Comparison of ENCODE assay signal across 19 cellular contexts in genomic region chr6:140438346-140438735, GRCh38.
DNase-seq lines count a peak whose midpoint lies in the region; ATAC-seq and TF ChIP-seq lines count a peak whose summit lies in the region.
"Had no signal": no experiment of that assay in that cellular context is flagged by ENCODE, and none has a peak within 500 bp of the region (broad histone marks: within the 10 kb centered on the region; RNA-seq: fewer than 3 reads in every experiment).

No MANE protein-coding gene starts in this region.

- POLR2A ChIA-PET in GM10248 (lab: Yijun Ruan, JAX), result no interaction called here

- H3K36me3 ChIP-seq in osteoblast (ENCODE audit: insufficient read depth, low read length) (no peaks in the 10 kb centered on the region), tibial artery (no peaks in the 10 kb centered on the region)
- H3K36me3 ChIP-seq: ovary had no signal

- H3K4me1 ChIP-seq in osteoblast (ENCODE audit: insufficient read depth, low read length), result peaks cover 15% of the 10 kb centered on the region
- H3K4me1 ChIP-seq in tibial artery, result peaks cover 0 to 16% (median 0%) of the 10 kb centered on the region in 4 donors

- no peak for TF ChIP-seq CTCF in epithelial cell of esophagus (IDR thresholded peaks at IDR 0.05; ENCODE audit: insufficient read depth, low read depth, low read length, missing control alignments)
- no peak for TF ChIP-seq CTCF in osteoblast (IDR thresholded peaks at IDR 0.05; ENCODE audit: extremely low read depth, low read depth, low read length)
- no peak for TF ChIP-seq CTCF in tibial artery (IDR thresholded peaks at IDR 0.05)
- TF ChIP-seq CTCF in GM10248 (IDR thresholded peaks at IDR 0.05; ENCODE audit: control extremely low read depth, extremely low read depth, low read depth, missing control alignments), result no peak

- ATAC-seq in left colon, result no peak
- ATAC-seq: activated naive CD8-positive, alpha-beta T cell treated with anti-CD3 and anti-CD28 coated beads, Interleukin-2, amount 50 U/mL, for 24 hours; esophagus mucosa; K562 had no signal

- H3K79me2 ChIP-seq in osteoblast (ENCODE audit: insufficient read depth, low read length), result no peaks in the 10 kb centered on the region

- H3K4me2 ChIP-seq in osteoblast (ENCODE audit: insufficient read depth, low read length), result no peak overlapping the region

- peak overlapping the region; percentile 26 for H3K27ac ChIP-seq in osteoblast (ENCODE audit: low read depth, low read length)
- H3K27ac ChIP-seq in tibial artery, result no peak overlapping the region
- H3K27ac ChIP-seq: ovary had no signal

- H3K27me3 ChIP-seq in osteoblast (ENCODE audit: insufficient read depth, low read length) (no peaks in the 10 kb centered on the region), tibial artery (no peaks in the 10 kb centered on the region)
- H3K27me3 ChIP-seq: ovary had no signal

- H3K9me3 ChIP-seq in osteoblast (ENCODE audit: low read depth, low read length), result peaks cover 6% of the 10 kb centered on the region
- H3K9me3 ChIP-seq in tibial artery, result no peaks in the 10 kb centered on the region
- H3K9me3 ChIP-seq: ovary had no signal

- peak overlapping the region; percentile 56 for H2AFZ ChIP-seq in osteoblast (ENCODE audit: low read length)

- no peak overlapping the region for H3K4me3 ChIP-seq in epithelial cell of esophagus (ENCODE audit: low read length)
- no peak overlapping the region for H3K4me3 ChIP-seq in osteoblast (ENCODE audit: insufficient read depth, low read length)
- H3K4me3 ChIP-seq in tibial artery, result no peak overlapping the region
- H3K4me3 ChIP-seq: K562, ovary had no signal

- intact Hi-C loops in tibial artery (cut with DNase I; ENCODE audit: low total_unique reads) (no loop called here), left colon (cut with DNase I, micrococcal nuclease) (no loop called here)

- CTCF ChIA-PET in GM10248 (lab: Yijun Ruan, JAX), result no interaction called here

- H4K20me1 ChIP-seq in osteoblast (ENCODE audit: insufficient read depth, low read length), result no peaks in the 10 kb centered on the region

- DNase-seq in EL, result peak; percentile 56
- peak; percentile 37 for DNase-seq in NCI-H226
- peak; percentile 28 for DNase-seq in epithelial cell of esophagus (ENCODE audit: low read depth)
- no peak for DNase-seq in osteoblast (ENCODE audit: insufficient read length, low spot score, missing footprints)
- DNase-seq in tibial artery, result no peak
- no peak for DNase-seq in NCI-H1092 (lab: John Stamatoyannopoulos, UW)
- DNase-seq in left colon, result no peak
- no peak for DNase-seq in GM10248 (ENCODE audit: extremely low spot score)
- DNase-seq: activated CD4-positive, alpha-beta T cell treated with anti-CD3 and anti-CD28 coated beads, Interleukin-2, amount 50 U/mL, for 1 hour; activated CD8-positive, alpha-beta memory T cell treated with anti-CD3 and anti-CD28 coated beads, Interleukin-2, amount 50 U/mL, for 4 hours; activated naive CD8-positive, alpha-beta T cell treated with anti-CD3 and anti-CD28 coated beads, Interleukin-2, amount 50 U/mL, for 24 hours; CD4-positive, alpha-beta T cell; left ventricle myocardium superior; MV-4-11; NCI-H2029 treated with DMSO at 0.1 percent for 48 hours; ovary; stimulated activated CD4-positive, alpha-beta T cell treated with anti-CD3 and anti-CD28 coated beads, Interleukin-4, amount 100 ng/mL, for 4 hours had no signal

Comparison
In these comparisons a context has a peak if more than half of its experiments do, and no peak if none do; other contexts are left out.
1. DNase-seq: peak in EL (single experiment), NCI-H226 (single experiment) and epithelial cell of esophagus (single experiment); none in osteoblast (single experiment), tibial artery (0 of 2), NCI-H1092 (single experiment), left colon (0 of 2) and GM10248 (single experiment).